ENCODE assay signal across 1 cellular context in genomic region chr1:92446546-92446945, GRCh38.
A peak's percentile ranks its signal among the peaks of the same experiment; 100 is the strongest.
TF ChIP-seq lines count a peak whose summit lies in the region.

No MANE protein-coding gene starts in this region.

TF ChIP-seq in K562, 482 proteins besides CTCF, POLR2A, EP300 and RAD21 (continued from another document and continues in another):
- TF ChIP-seq ZNF318 (IDR thresholded peaks at IDR 0.05; ENCODE audit: borderline replicate concordance in 1 of 2, low read depth in 1 of 2) (no peak), LARP7 (IDR thresholded peaks at IDR 0.05) (no peak), KLF1 (tag; IDR thresholded peaks at IDR 0.05) (no peak), NCOR1 (IDR thresholded peaks at IDR 0.05) (peak; percentile 96), ZNF639 (CRISPR knock-in tag; conservative IDR thresholded peaks at IDR 0.05 in 1 of 2, IDR thresholded peaks at IDR 0.05 in 1 of 2) (peak in 1 of 2 experiments; percentile 70; a peak in 2 of 4 replicates), GABPB1 (CRISPR knock-in tag; IDR thresholded peaks at IDR 0.05) (no peak), CXXC5 (CRISPR knock-in tag; IDR thresholded peaks at IDR 0.05) (peak; percentile 86), ZNF217 (CRISPR knock-in tag; IDR thresholded peaks at IDR 0.05) (no peak), CC2D1A (IDR thresholded peaks at IDR 0.05) (peak; percentile 92), NFE2 (IDR thresholded peaks at IDR 0.05; ENCODE audit: low read depth) (peak; percentile 81), ZBTB49 (CRISPR knock-in tag; IDR thresholded peaks at IDR 0.05; ENCODE audit: borderline replicate concordance) (no peak), NONO (IDR thresholded peaks at IDR 0.05; ENCODE audit: low read depth in 2 of 2, low read length in 1 of 2) (peak in 1 of 2 experiments; percentile 73; a peak in 2 of 4 replicates), ATF4 (CRISPR knock-in tag; IDR thresholded peaks at IDR 0.05) (peak; percentile 31; the same call in 1 of the 2 replicates), WHSC1 (IDR thresholded peaks at IDR 0.05; ENCODE audit: low read length) (no peak), ZBTB1 (CRISPR knock-in tag; IDR thresholded peaks at IDR 0.05; ENCODE audit: borderline replicate concordance, low read depth) (no peak), MED1 (CRISPR knock-in tag; IDR thresholded peaks at IDR 0.05; ENCODE audit: borderline replicate concordance) (no peak), ZNF444 (CRISPR knock-in tag; IDR thresholded peaks at IDR 0.05) (no peak), CHD4 (IDR thresholded peaks at IDR 0.05; ENCODE audit: insufficient read depth, insufficient replicate concordance, low read depth, low read length, poor library complexity, severe bottlenecking) (no peak), ZNF507 (tag; conservative IDR thresholded peaks at IDR 0.05) (no peak), ZNF589 (CRISPR knock-in tag; IDR thresholded peaks at IDR 0.05; ENCODE audit: low read depth) (peak; percentile 89), ZNF77 (CRISPR knock-in tag; IDR thresholded peaks at IDR 0.05) (no peak), MBD1 (CRISPR knock-in tag; IDR thresholded peaks at IDR 0.05) (no peak), ZNF347 (CRISPR knock-in tag; IDR thresholded peaks at IDR 0.05; ENCODE audit: low read depth) (no peak), POLR3G (IDR thresholded peaks at IDR 0.05; ENCODE audit: extremely low read depth, insufficient read length, insufficient replicate concordance) (no peak), NFATC3 (IDR thresholded peaks at IDR 0.05) (no peak), PREB (CRISPR knock-in tag; IDR thresholded peaks at IDR 0.05) (no peak), BHLHE40 (IDR thresholded peaks at IDR 0.05; ENCODE audit: low read length) (peak; percentile 62), ZNF449 (CRISPR knock-in tag; IDR thresholded peaks at IDR 0.05) (0 out of 2 replicates have a peak, but pooled peaks have one; percentile 58), ZNF184 (CRISPR knock-in tag; IDR thresholded peaks at IDR 0.05) (no peak), ZNF398 (CRISPR knock-in tag; IDR thresholded peaks at IDR 0.05) (no peak), ZNF766 (CRISPR knock-in tag; conservative IDR thresholded peaks at IDR 0.05) (peak; percentile 92), ZNF518B (CRISPR knock-in tag; IDR thresholded peaks at IDR 0.05) (no peak)
